In genomic region chr19:55087542-55087935, GRCh38 we compare ENCODE assay signal across 8 cellular contexts. TPM values are rescaled to one million over a fixed set of nuclear protein-coding genes. Genes with fewer than 3 reads are reported as not detected.
DNase-seq lines count a peak whose midpoint lies in the region; ATAC-seq and TF ChIP-seq lines count a peak whose summit lies in the region.

No MANE protein-coding gene starts in this region.

- H3K79me1 ChIP-seq in trophoblast cell (ENCODE audit: low read length) = no peaks in the 10 kb centered on the region

- no peak overlapping the region for H2BK120ac ChIP-seq in trophoblast cell (ENCODE audit: insufficient read depth, low read length, poor library complexity)

- no peak overlapping the region for H3K4ac ChIP-seq in trophoblast cell (ENCODE audit: low read depth, low read length)

- no peak for DNase-seq in CD4-positive, alpha-beta T cell
- no peak for DNase-seq in Right ventricle myocardium superior
- no peak for DNase-seq in trophoblast cell
- no peak for DNase-seq in T1000 (lab: John Stamatoyannopoulos, UW)

- no peak overlapping the region for H3K27ac ChIP-seq in CD4-positive, alpha-beta T cell (ENCODE audit: low read depth, low read length)
- no peak overlapping the region for H3K27ac ChIP-seq in trophoblast cell (ENCODE audit: low read depth, low read length)

- H3K4me3 Mint-ChIP-seq in CD4-positive, alpha-beta T cell = peak overlapping the region; percentile 58

- no peak overlapping the region for H2BK5ac ChIP-seq in trophoblast cell (ENCODE audit: low read depth, low read length, poor library complexity)

- no peak overlapping the region for H3K23ac ChIP-seq in trophoblast cell (ENCODE audit: low read length)

- TF ChIP-seq CTCF in CD4-positive, alpha-beta T cell (IDR thresholded peaks at IDR 0.05) = no peak
- TF ChIP-seq CTCF in WI38 (IDR thresholded peaks at IDR 0.05; ENCODE audit: low read depth, low read length) = no peak

- H2AK5ac ChIP-seq in trophoblast cell (ENCODE audit: low read length) = no peak overlapping the region

- no peak overlapping the region for H3K9ac ChIP-seq in trophoblast cell (ENCODE audit: low read length)

- H3K79me2 ChIP-seq in trophoblast cell (ENCODE audit: control insufficient read depth, insufficient read depth, low read length, poor library complexity) = no peaks in the 10 kb centered on the region

- no peak overlapping the region for H4K12ac ChIP-seq in trophoblast cell (ENCODE audit: low read depth, low read length)

- H3K4me3 ChIP-seq in WI38 (ENCODE audit: low read depth, low read length) (peak overlapping the region; percentile 58), trophoblast cell (ENCODE audit: low read depth, low read length) (peak overlapping the region; percentile 56)

- CTCF ChIA-PET in CD4-positive, alpha-beta T cell (lab: Charles Lee) = interaction anchor here (1.4 to 1.6 kb wide), 2 partner anchors 29 to 416 kb away, joined by 6 to 8 read pairs; partner anchors contain the start of gene PPP1R12C

- peaks cover 62% of the 10 kb centered on the region for H3K27me3 Mint-ChIP-seq in CD4-positive, alpha-beta T cell

- H3K18ac ChIP-seq in trophoblast cell (ENCODE audit: low read length) = no peak overlapping the region

- no peaks in the 10 kb centered on the region for H3K9me3 Mint-ChIP-seq in CD4-positive, alpha-beta T cell

- H3K4me1 Mint-ChIP-seq in CD4-positive, alpha-beta T cell (ENCODE audit: low read depth) = peaks cover 33% of the 10 kb centered on the region

- POLR2A ChIA-PET in CD4-positive, alpha-beta T cell (lab: Charles Lee) = no interaction called here

- H2AFZ ChIP-seq in trophoblast cell (ENCODE audit: insufficient read depth, low read length, poor library complexity) = no peak overlapping the region

- WGBS in trophoblast cell (ENCODE audit: extremely low coverage, insufficient coverage, insufficient read length) = no CpG with 5 or more reads among the region's 18 CpGs

- H3K4me2 ChIP-seq in trophoblast cell (ENCODE audit: low read length) = peak overlapping the region; percentile 76

- H3K4me1 ChIP-seq in trophoblast cell (ENCODE audit: control insufficient read depth in 1 of 2, insufficient read depth in 2 of 2, low read length in 2 of 2) = peaks cover 8 to 10% of the 10 kb centered on the region in 2 experiments

- ATAC-seq in CD4-positive, alpha-beta T cell (ENCODE audit: poor library complexity) = no peak
- ATAC-seq in Right ventricle myocardium superior (ENCODE audit: poor library complexity) (peak; percentile 21), HG02642 (IDR thresholded peaks at IDR 0.05; ENCODE audit: poor library complexity, unreplicated experiment) (no peak), HG03159 (IDR thresholded peaks at IDR 0.05; ENCODE audit: unreplicated experiment) (no peak), GM18868 (IDR thresholded peaks at IDR 0.05; ENCODE audit: unreplicated experiment) (no peak)

- H3K9me3 ChIP-seq in CD4-positive, alpha-beta T cell (ENCODE audit: control insufficient read depth, low read length) = no peaks in the 10 kb centered on the region
- H3K9me3 ChIP-seq in trophoblast cell (ENCODE audit: insufficient read depth, low read depth, low read length) = no peaks in the 10 kb centered on the region

- no peak overlapping the region for H2BK12ac ChIP-seq in trophoblast cell (ENCODE audit: low read length)

- no peak overlapping the region for H3K27ac Mint-ChIP-seq in CD4-positive, alpha-beta T cell

- H4K8ac ChIP-seq in trophoblast cell (ENCODE audit: low read depth, low read length) = no peak overlapping the region

- peaks cover 9% of the 10 kb centered on the region for H3K36me3 Mint-ChIP-seq in CD4-positive, alpha-beta T cell (ENCODE audit: low read depth)

- intact Hi-C loops in CD4-positive, alpha-beta T cell (cut with DNase I, micrococcal nuclease) = loop anchor here in 1 of 2 experiments (5.0 kb wide), 2 partner anchors 75 to 415 kb away; no protein-coding TSS in a partner anchor
- intact Hi-C loops in Right ventricle myocardium superior (cut with DNase I) = no loop called here

- peak overlapping the region; percentile 23 for H4K91ac ChIP-seq in trophoblast cell (ENCODE audit: low read depth, low read length)

- peaks cover 53% of the 10 kb centered on the region for H3K27me3 ChIP-seq in CD4-positive, alpha-beta T cell (ENCODE audit: control insufficient read depth, insufficient read depth, low read length)
- H3K27me3 ChIP-seq in trophoblast cell (ENCODE audit: insufficient read depth, low read length) = no peaks in the 10 kb centered on the region

- H3K36me3 ChIP-seq in trophoblast cell (ENCODE audit: control insufficient read depth in 1 of 2, insufficient read depth in 2 of 2, low read length in 2 of 2) = peaks cover 44 to 64% of the 10 kb centered on the region in 2 experiments

- H3K14ac ChIP-seq in trophoblast cell (ENCODE audit: low read length) = no peak overlapping the region

RNA-seq across cellular contexts. Expression of gene EPS8L1, which starts 11.9 kb away (rescaled TPM):
- 1 to 10 TPM; 2.0 to 2.2 TPM for total RNA-seq in CD4-positive, alpha-beta T cell
- total RNA-seq in Right ventricle myocardium superior = 0.83 TPM
- 188 and 197 TPM in 2 replicates for polyA plus RNA-seq in trophoblast cell (2013)

RNA-seq across cellular contexts. Expression of gene RDH13, which starts 24.6 kb away (rescaled TPM):
- total RNA-seq in CD4-positive, alpha-beta T cell = 1 to 10 TPM; 7.4 to 8.8 TPM
- 45.6 TPM for total RNA-seq in Right ventricle myocardium superior
- 64.1 and 68.9 TPM in 2 replicates for polyA plus RNA-seq in trophoblast cell (2013)

RNA-seq across cellular contexts. Expression of gene PPP1R12C, which starts 29.9 kb away (rescaled TPM):
- total RNA-seq in CD4-positive, alpha-beta T cell = 100 to 1,000 TPM; 123 to 136 TPM
- total RNA-seq in Right ventricle myocardium superior = 126 TPM
- 65.1 and 65.9 TPM in 2 replicates for polyA plus RNA-seq in trophoblast cell (2013)

RNA-seq across cellular contexts. Expression of gene GP6, which starts 49.5 kb away (rescaled TPM):
- total RNA-seq in CD4-positive, alpha-beta T cell = under 1 TPM; 0.38 to 0.47 TPM
- total RNA-seq in Right ventricle myocardium superior = 0.48 TPM
- polyA plus RNA-seq in trophoblast cell (2013) = 1.3 and 1.4 TPM in 2 replicates
